Comparison of ENCODE assay signal across 10 cellular contexts in genomic region chr5:126508962-126509279, GRCh38.
DNase-seq lines count a peak whose midpoint lies in the region; ATAC-seq, FAIRE-seq and TF ChIP-seq lines count a peak whose summit lies in the region.
"Had no signal": no experiment of that assay in that cellular context is flagged by ENCODE, and none has a peak within 500 bp of the region (broad histone marks: within the 10 kb centered on the region; RNA-seq: fewer than 3 reads in every experiment).

No MANE protein-coding gene starts in this region.

- peak; percentile 85 for ATAC-seq in Right ventricle myocardium inferior
- ATAC-seq in left lobe of liver = peak; percentile 29
- ATAC-seq in HG02840 (IDR thresholded peaks at IDR 0.05; ENCODE audit: low FRiP score, unreplicated experiment) = no peak

- DNase-seq in Right ventricle myocardium inferior (ENCODE audit: missing footprints) (no peak), cardiac septum (ENCODE audit: low spot score) (no peak), left lobe of liver (ENCODE audit: low spot score) (no peak), GM12892 (ENCODE audit: insufficient read length) (no peak), NCI-H1092 (lab: John Stamatoyannopoulos, UW) (no peak), SHP77 treated with DMSO at 0.1 percent for 48 hours (lab: John Stamatoyannopoulos, UW) (no peak)
- DNase-seq: DMS153 had no signal

- FAIRE-seq in GM12892 (lab: Jason Lieb, UNC) = no peak

- no peak for TF ChIP-seq POLR2A in GM12892 (IDR thresholded peaks at IDR 0.05; ENCODE audit: low read depth, low read length)

- intact Hi-C loops in Right ventricle myocardium inferior (cut with DNase I) = no loop called here
- intact Hi-C loops in cardiac septum (cut with DNase I) = no loop called here

- H3K27ac ChIP-seq in angular gyrus (ENCODE audit: low read depth, low read length) = peak overlapping the region; percentile 44
- H3K27ac ChIP-seq: parathyroid adenoma had no signal
